Comparison of ENCODE assay signal across 19 cellular contexts in the genomic region with DNA sequence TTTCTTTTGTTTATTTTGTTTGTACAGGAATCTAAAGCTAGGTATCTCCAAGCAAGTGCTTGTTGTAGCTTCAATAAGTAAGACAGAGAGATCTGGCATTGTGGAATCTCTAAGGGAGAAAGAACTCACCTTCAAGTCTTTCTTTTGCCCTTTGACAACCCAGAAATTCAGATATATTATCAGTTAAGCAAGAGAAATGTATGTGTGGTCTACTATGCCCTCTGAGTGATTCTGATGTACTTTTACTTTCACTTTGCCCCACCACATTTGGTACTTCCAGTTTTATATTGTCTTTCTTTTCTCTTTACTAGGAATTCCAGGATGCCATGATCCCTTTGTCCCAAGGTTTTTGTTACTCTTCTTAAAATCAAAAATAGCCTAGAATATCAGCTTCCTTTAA.
DNase-seq lines count a peak whose midpoint lies in the region; ATAC-seq, FAIRE-seq and TF ChIP-seq lines count a peak whose summit lies in the region.
"Had no signal": no experiment of that assay in that cellular context is flagged by ENCODE, and none has a peak within 500 bp of the region (broad histone marks: within the 10 kb centered on the region; RNA-seq: fewer than 3 reads in every experiment).

No MANE protein-coding gene starts in this region.

- CTCF ChIA-PET in MCF 10A (lab: Yijun Ruan, JAX) (no interaction called here), IMR-90 (lab: Yijun Ruan, JAX) (no interaction called here)

- intact Hi-C loops in MCF 10A (cut with micrococcal nuclease) (no loop called here), breast epithelium (cut with DNase I; ENCODE audit: low total_unique reads) (no loop called here), IMR-90 (cut with micrococcal nuclease) (no loop called here), heart left ventricle (cut with DNase I) (no loop called here)

- no TSS peak for BruUV-seq in MCF 10A (replicated peaks; lab: Mats Ljungman, UMichigan)
- no TSS peak for BruUV-seq in IMR-90 (replicated peaks; lab: Mats Ljungman, UMichigan)

- H3K4me3 Mint-ChIP-seq in MCF 10A (ENCODE audit: unreplicated experiment) (peak overlapping the region; percentile 13), astrocyte (ENCODE audit: unreplicated experiment) (no peak overlapping the region)
- H3K4me3 Mint-ChIP-seq: activated CD4-positive, alpha-beta T cell treated with anti-CD3 and anti-CD28 coated beads for 36 hours; T-helper 1 cell treated with Interleukin-12 subunit alpha and Interleukin-12 subunit beta and Interleukin-4 antibody, amounts not matched to agents 30 μg/mL and 1 μg/mL, for 36 hours; type B pancreatic cell had no signal

- no peaks in the 10 kb centered on the region for H3K79me2 ChIP-seq in astrocyte (ENCODE audit: insufficient read depth, low read length)

- H2AFZ ChIP-seq in IMR-90 (replicated peaks; ENCODE audit: low read length, poor library complexity) (no peak overlapping the region), astrocyte (ENCODE audit: low read depth, low read length) (no peak overlapping the region)

- H3K56ac ChIP-seq in IMR-90 (ENCODE audit: extremely low read depth, insufficient read depth, low read length), result no peak overlapping the region

- H3K4me3 ChIP-seq in breast epithelium (peak overlapping the region in 1 of 3 donors; percentile 40), IMR-90 (ENCODE audit: insufficient read depth, low read depth, low read length) (no peak overlapping the region), astrocyte (ENCODE audit: insufficient read depth, low read depth, low read length) (no peak overlapping the region), heart left ventricle (no peak overlapping the region)

- H3K4me2 ChIP-seq in IMR-90 (ENCODE audit: low read depth, low read length) (0 out of 2 replicates have a peak overlapping the region, but pooled peaks have one; percentile 15), astrocyte (ENCODE audit: low read length) (peak overlapping the region; percentile 25)

- DNase-seq in MCF 10A (ENCODE audit: unreplicated experiment) (peak; percentile 17), breast epithelium (ENCODE audit: low spot score in 2 of 2) (no peak), IMR-90 (no peak), astrocyte (ENCODE audit: low read depth) (no peak), renal cortical epithelial cell (ENCODE audit: low read depth) (peak; percentile 10), heart left ventricle (no peak), NCI-H446 treated with DMSO at 0.1 percent for 48 hours (lab: John Stamatoyannopoulos, UW) (no peak)
- no peak for DNase-seq in activated naive CD4-positive, alpha-beta T cell treated with Interleukin-2 at 50 U/mL for 16 hours
- DNase-seq: activated CD4-positive, alpha-beta T cell treated with anti-CD3 and anti-CD28 coated beads for 36 hours; DMS153; effector memory CD4-positive, alpha-beta T cell; GOT3; NCI-H1092; NCI-H345; stimulated activated CD4-positive, alpha-beta T cell treated with anti-CD3 and anti-CD28 coated beads, Interleukin-2, amount 100 ng/mL, for 48 hours had no signal

- H3K18ac ChIP-seq in IMR-90 (ENCODE audit: low read depth, low read length), result no peak overlapping the region

- H4K20me1 ChIP-seq in IMR-90 (ENCODE audit: insufficient read depth, low read length), result no peaks in the 10 kb centered on the region
- H4K20me1 ChIP-seq in astrocyte (ENCODE audit: insufficient read depth, low read length), result no peaks in the 10 kb centered on the region

- H3K9ac ChIP-seq in IMR-90 (ENCODE audit: low read depth, low read length) (no peak overlapping the region), astrocyte (ENCODE audit: low read length) (no peak overlapping the region)

- POLR2A ChIA-PET in MCF 10A (lab: Yijun Ruan, JAX) (no interaction called here), IMR-90 (lab: Charles Lee; ENCODE audit: unreplicated experiment) (no interaction called here)

- no peak overlapping the region for H2BK120ac ChIP-seq in IMR-90 (ENCODE audit: low read depth, low read length)

- no peak for TF ChIP-seq RAD21 in IMR-90 (IDR thresholded peaks at IDR 0.05; ENCODE audit: low read length)

- in situ Hi-C loops in IMR-90 (cut with MboI; ENCODE audit: low sequenced_read_pairs), result no loop called here

- H3K27me3 ChIP-seq in breast epithelium (no peaks in the 10 kb centered on the region), IMR-90 (ENCODE audit: control insufficient read depth, insufficient read depth, low read length) (no peaks in the 10 kb centered on the region), astrocyte (ENCODE audit: insufficient read depth, low read length) (no peaks in the 10 kb centered on the region), heart left ventricle (no peaks in the 10 kb centered on the region)

- H3K36me3 ChIP-seq in breast epithelium, result no peaks in the 10 kb centered on the region
- no peaks in the 10 kb centered on the region for H3K36me3 ChIP-seq in IMR-90 (ENCODE audit: control insufficient read depth, insufficient read depth, low read length)
- no peaks in the 10 kb centered on the region for H3K36me3 ChIP-seq in astrocyte (ENCODE audit: insufficient read depth, low read length)
- no peaks in the 10 kb centered on the region for H3K36me3 ChIP-seq in heart left ventricle

- no peak overlapping the region for H2BK20ac ChIP-seq in IMR-90 (ENCODE audit: low read depth, low read length)

- H3K4me1 ChIP-seq in breast epithelium (no peaks in the 10 kb centered on the region), IMR-90 (ENCODE audit: control insufficient read depth, insufficient read depth, low read length) (no peaks in the 10 kb centered on the region), astrocyte (ENCODE audit: insufficient read depth, low read length) (no peaks in the 10 kb centered on the region), heart left ventricle (no peaks in the 10 kb centered on the region)

- no peak overlapping the region for H3K14ac ChIP-seq in IMR-90 (replicated peaks; ENCODE audit: low read depth, low read length)

- ATAC-seq in IMR-90 (ENCODE audit: low read depth) (no peak), heart left ventricle (no peak)
- ATAC-seq: activated CD4-positive, alpha-beta T cell treated with anti-CD3 and anti-CD28 coated beads for 36 hours had no signal

- H3K9me1 ChIP-seq in IMR-90 (ENCODE audit: insufficient read depth, low read length), result no peaks in the 10 kb centered on the region

- no peak overlapping the region for H2BK15ac ChIP-seq in IMR-90 (ENCODE audit: low read depth, low read length)

- H3K27ac Mint-ChIP-seq in MCF 10A (ENCODE audit: low read depth, unreplicated experiment), result no peak overlapping the region
- no peak overlapping the region for H3K27ac Mint-ChIP-seq in astrocyte (ENCODE audit: unreplicated experiment)
- H3K27ac Mint-ChIP-seq: activated CD4-positive, alpha-beta T cell treated with anti-CD3 and anti-CD28 coated beads for 36 hours; T-helper 1 cell treated with Interleukin-12 subunit alpha and Interleukin-12 subunit beta and Interleukin-4 antibody, amounts not matched to agents 30 μg/mL and 1 μg/mL, for 36 hours; type B pancreatic cell had no signal

- no peak overlapping the region for H2AK5ac ChIP-seq in IMR-90 (ENCODE audit: low read depth, low read length)

- no peak overlapping the region for H4K91ac ChIP-seq in IMR-90 (ENCODE audit: insufficient read depth, low read depth, low read length)

- H3K23ac ChIP-seq in IMR-90 (ENCODE audit: low read depth, low read length), result no peak overlapping the region

- dilution Hi-C loops in IMR-90 (cut with HindIII; ENCODE audit: low sequenced_read_pairs, unreplicated experiment), result no loop called here

- H3K27ac ChIP-seq in breast epithelium, result no peak overlapping the region
- H3K27ac ChIP-seq in IMR-90 (ENCODE audit: insufficient read depth, low read length), result no peak overlapping the region
- no peak overlapping the region for H3K27ac ChIP-seq in astrocyte (ENCODE audit: low read depth, low read length)
- H3K27ac ChIP-seq in heart left ventricle, result no peak overlapping the region

- no peaks in the 10 kb centered on the region for H3K36me3 Mint-ChIP-seq in MCF 10A (ENCODE audit: insufficient read depth, unreplicated experiment)
- no peaks in the 10 kb centered on the region for H3K36me3 Mint-ChIP-seq in astrocyte (ENCODE audit: low read depth, unreplicated experiment)
- H3K36me3 Mint-ChIP-seq: type B pancreatic cell had no signal

- no peak overlapping the region for H4K5ac ChIP-seq in IMR-90 (ENCODE audit: low read depth, low read length)

- TF ChIP-seq POLR2A in breast epithelium (IDR thresholded peaks at IDR 0.05) (no peak), IMR-90 (IDR thresholded peaks at IDR 0.05; ENCODE audit: low read depth, low read length) (no peak), heart left ventricle (IDR thresholded peaks at IDR 0.05) (no peak)

- H4K8ac ChIP-seq in IMR-90 (ENCODE audit: low read depth in 2 of 2, low read length in 2 of 2), result no peak overlapping the region

- peaks cover 6% of the 10 kb centered on the region for H3K4me1 Mint-ChIP-seq in MCF 10A (ENCODE audit: insufficient read depth, unreplicated experiment)
- H3K4me1 Mint-ChIP-seq in astrocyte (ENCODE audit: low read depth, unreplicated experiment), result peaks cover 6% of the 10 kb centered on the region

- H3K9me3 ChIP-seq in breast epithelium (no peaks in the 10 kb centered on the region), IMR-90 (ENCODE audit: control insufficient read depth, insufficient read depth, low read length) (no peaks in the 10 kb centered on the region), astrocyte (ENCODE audit: insufficient read depth, low read depth, low read length) (no peaks in the 10 kb centered on the region), heart left ventricle (no peaks in the 10 kb centered on the region)

- no peaks in the 10 kb centered on the region for H3K79me1 ChIP-seq in IMR-90 (ENCODE audit: low read depth in 1 of 2, low read length in 2 of 2)

- H3K4ac ChIP-seq in IMR-90 (ENCODE audit: low read depth, low read length), result no peak overlapping the region

- H2BK5ac ChIP-seq in IMR-90 (ENCODE audit: low read depth, low read length, poor library complexity, severe bottlenecking), result no peak overlapping the region

- H3K9me3 Mint-ChIP-seq in MCF 10A (ENCODE audit: unreplicated experiment) (no peaks in the 10 kb centered on the region), astrocyte (ENCODE audit: unreplicated experiment) (no peaks in the 10 kb centered on the region)
- H3K9me3 Mint-ChIP-seq: T-helper 1 cell treated with Interleukin-12 subunit alpha and Interleukin-12 subunit beta and Interleukin-4 antibody, amounts not matched to agents 30 μg/mL and 1 μg/mL, for 36 hours; type B pancreatic cell had no signal

- no peak for FAIRE-seq in astrocyte (lab: Jason Lieb, UNC)
- FAIRE-seq: bronchial epithelial cell, RCC 7860 had no signal

- H2AK9ac ChIP-seq in IMR-90 (replicated peaks; ENCODE audit: low read depth, low read length, poor library complexity), result no peak overlapping the region

- TF ChIP-seq CTCF in MCF 10A (IDR thresholded peaks at IDR 0.05; ENCODE audit: unreplicated experiment) (no peak), breast epithelium (IDR thresholded peaks at IDR 0.05) (no peak), IMR-90 (conservative IDR thresholded peaks at IDR 0.05; ENCODE audit: low read depth, low read length) (no peak), astrocyte (IDR thresholded peaks at IDR 0.05; ENCODE audit: insufficient read depth, low read depth, low read length) (no peak), heart left ventricle (IDR thresholded peaks at IDR 0.05) (no peak)

- H3K27me3 Mint-ChIP-seq in MCF 10A (ENCODE audit: insufficient read depth, unreplicated experiment) (peaks cover 46% of the 10 kb centered on the region), astrocyte (ENCODE audit: low read depth, unreplicated experiment) (no peaks in the 10 kb centered on the region)
- H3K27me3 Mint-ChIP-seq: activated CD4-positive, alpha-beta T cell treated with anti-CD3 and anti-CD28 coated beads for 36 hours; type B pancreatic cell had no signal

Comparison
In these comparisons a context has a peak if more than half of its experiments do, and no peak if none do; other contexts are left out.
1. DNase-seq: peak in MCF 10A (single experiment) and renal cortical epithelial cell (single experiment); none in breast epithelium (0 of 2), IMR-90 (single experiment), astrocyte (single experiment), heart left ventricle (0 of 5), activated naive CD4-positive, alpha-beta T cell treated with Interleukin-2 at 50 U/mL for 16 hours (single experiment) and NCI-H446 treated with DMSO at 0.1 percent for 48 hours (single experiment).